Comparison of ENCODE assay signal across 8 cellular contexts in the genomic region with DNA sequence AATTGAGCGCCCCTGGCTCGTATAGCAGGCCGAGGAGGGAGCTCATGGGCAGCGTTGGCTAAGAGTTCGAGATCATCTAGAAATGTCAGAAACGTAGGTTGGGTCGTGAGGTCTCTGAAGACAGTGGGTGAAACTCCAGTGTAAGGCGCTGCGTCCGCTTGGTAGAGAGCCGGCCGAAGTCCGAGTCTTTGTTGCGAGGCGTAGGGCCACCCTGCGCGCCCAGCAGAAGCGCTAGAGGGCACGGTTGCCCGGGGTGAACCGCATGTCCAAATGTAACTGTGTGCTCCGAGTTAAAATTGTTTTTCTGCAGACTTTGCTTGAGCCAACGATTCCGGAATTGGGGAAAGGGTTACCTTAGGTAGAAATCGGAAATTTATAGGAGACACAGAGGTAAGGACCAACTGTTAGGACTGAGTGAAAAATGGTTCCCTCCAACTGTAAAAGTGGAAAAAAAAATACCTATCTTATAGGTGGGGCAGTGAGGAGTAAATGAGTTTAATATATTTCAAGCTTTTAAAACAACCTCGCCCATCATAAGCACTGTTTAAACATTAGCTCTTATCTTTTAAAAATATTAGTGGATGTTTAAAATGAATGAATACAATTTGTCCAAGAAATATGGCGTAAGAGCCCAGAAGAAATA. TPM values are rescaled to one million over a fixed set of nuclear protein-coding genes. Genes with fewer than 3 reads are reported as not detected.
DNase-seq lines count a peak whose midpoint lies in the region; ATAC-seq and TF ChIP-seq lines count a peak whose summit lies in the region.

No MANE protein-coding gene starts in this region.

- DNase-seq in DMS153 treated with DMSO at 0.1 percent for 48 hours (lab: John Stamatoyannopoulos, UW; ENCODE audit: unreplicated experiment) (peak; percentile 81), DMS153 (lab: John Stamatoyannopoulos, UW) (no peak), M059J (ENCODE audit: low read depth) (peak; percentile 81), T1000 (lab: John Stamatoyannopoulos, UW) (peak; percentile 55), coronary artery (ENCODE audit: low spot score) (peak; percentile 87), kidney glomerular epithelial cell (lab: John Stamatoyannopoulos, UW) (peak; percentile 77)
- DNase-seq in stimulated activated CD4-positive, alpha-beta T cell treated with anti-CD3 and anti-CD28 coated beads, Interleukin-4, amount 100 ng/mL, for 24 hours = peak; percentile 58

- H3K4me3 ChIP-seq in coronary artery = peak overlapping the region; percentile 72

- peak overlapping the region; percentile 93 to 96 for H3K27ac ChIP-seq in coronary artery

- ATAC-seq in GM21825 (IDR thresholded peaks at IDR 0.05; ENCODE audit: unreplicated experiment) = peak; percentile 12

- TF ChIP-seq CTCF in coronary artery (IDR thresholded peaks at IDR 0.05) = peak; percentile 47

RNA-seq across cellular contexts. Expression of gene SIAH2, which starts 1.0 kb away (rescaled TPM):
- 36.5 and 58.7 TPM in 2 replicates for total RNA-seq in M059J (2014; rRNA removed; shearing (Covaris generic))
